ENCODE assay signal across 30 cellular contexts in the genomic region with DNA sequence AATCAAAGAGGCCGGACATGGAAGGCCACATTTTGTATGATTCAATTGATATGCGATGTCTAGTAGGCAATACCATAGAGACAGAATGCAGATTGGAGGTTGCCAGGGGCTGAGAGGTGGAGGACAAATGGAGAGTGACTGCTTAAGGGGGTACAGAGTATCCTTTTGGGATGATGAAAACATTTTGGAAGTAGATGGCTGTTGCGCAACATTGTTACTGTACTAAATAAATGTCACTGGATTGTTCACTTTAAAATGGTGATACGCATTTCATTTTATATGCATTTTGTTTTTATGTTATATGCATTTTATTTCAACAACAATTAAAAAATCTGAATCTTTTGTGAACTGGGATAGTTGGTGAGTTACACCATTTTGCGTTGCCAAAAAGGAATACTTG.
"Had no signal": no experiment of that assay in that cellular context is flagged by ENCODE, and none has a peak within 500 bp of the region (broad histone marks: within the 10 kb centered on the region; RNA-seq: fewer than 3 reads in every experiment).

No MANE protein-coding gene starts in this region.

- ATAC-seq: activated CD4-positive, alpha-beta T cell treated with anti-CD3 and anti-CD28 coated beads for 36 hours; activated CD8-positive, alpha-beta memory T cell treated with anti-CD3 and anti-CD28 coated beads, Interleukin-2, amount 10 ng/mL, durations not matched to agents 7 days and 5 days; activated CD8-positive, alpha-beta T cell treated with anti-CD3 and anti-CD28 coated beads, Interleukin-2, amount 10 ng/mL, durations not matched to agents 7 days and 5 days; activated naive CD8-positive, alpha-beta T cell treated with anti-CD3 and anti-CD28 coated beads, Interleukin-2, amount 50 U/mL, for 24 hours had no signal

- DNase-seq: activated B cell treated with CpG ODN at 0.5 μM for 24 hours; activated CD4-positive, alpha-beta memory T cell treated with anti-CD3 and anti-CD28 coated beads, Interleukin-2, amount 10 ng/mL, durations not matched to agents 7 days and 5 days; activated CD4-positive, alpha-beta T cell treated with anti-CD3 and anti-CD28 coated beads for 1 hour; activated CD4-positive, alpha-beta T cell treated with anti-CD3 and anti-CD28 coated beads for 36 hours; activated CD4-positive, alpha-beta T cell treated with anti-CD3 and anti-CD28 coated beads for 48 hours; activated CD4-positive, alpha-beta T cell treated with anti-CD3 and anti-CD28 coated beads, Interleukin-2, amount 10 ng/mL, durations not matched to agents 7 days and 5 days; activated CD4-positive, alpha-beta T cell treated with anti-CD3 and anti-CD28 coated beads, Interleukin-2, amount 50 U/mL, for 48 hours; activated CD8-positive, alpha-beta memory T cell treated with anti-CD3 and anti-CD28 coated beads for 24 hours; activated CD8-positive, alpha-beta memory T cell treated with anti-CD3 and anti-CD28 coated beads, Interleukin-2, amount 10 ng/mL, durations not matched to agents 7 days and 5 days; activated CD8-positive, alpha-beta memory T cell treated with anti-CD3 and anti-CD28 coated beads, Interleukin-2, amount 50 U/mL, for 48 hours; activated CD8-positive, alpha-beta T cell treated with anti-CD3 and anti-CD28 coated beads, Interleukin-2, amount 10 ng/mL, durations not matched to agents 7 days and 5 days; activated effector memory CD4-positive, alpha-beta T cell treated with Interleukin-2 at 50 U/mL for 16 hours; activated gamma-delta T cell; activated naive CD4-positive, alpha-beta T cell treated with anti-CD3 and anti-CD28 coated beads, Interleukin-2, amount 10 ng/mL, durations not matched to agents 7 days and 5 days; activated naive CD4-positive, alpha-beta T cell treated with Interleukin-2 at 50 U/mL for 16 hours; activated naive CD8-positive, alpha-beta T cell treated with anti-CD3 and anti-CD28 coated beads, Interleukin-2, amount 10 ng/mL, durations not matched to agents 7 days and 5 days; activated naive CD8-positive, alpha-beta T cell treated with anti-CD3 and anti-CD28 coated beads, Interleukin-2, amount 50 U/mL, for 24 hours; activated T-cell treated with anti-CD3 and anti-CD28 coated beads, Interleukin-2, amount 50 U/mL, for 24 hours; activated T-cell treated with anti-CD3 and anti-CD28 coated beads, Interleukin-2, amount 50 U/mL, for 48 hours; amygdala; anterior cingulate cortex; central memory CD4-positive, alpha-beta T cell; T-helper 2 cell; T-helper 9 cell had no signal

- H3K36me3 ChIP-seq: ascending aorta, cardiac muscle cell had no signal

- H3K4me3 ChIP-seq: ascending aorta, cardiac muscle cell had no signal

- H3K27me3 ChIP-seq: ascending aorta, cardiac muscle cell had no signal

- H3K4me1 ChIP-seq: ascending aorta had no signal

- FAIRE-seq: bronchial epithelial cell, colon, TTC549 had no signal

- H3K9me3 ChIP-seq: ascending aorta had no signal

- H3K27ac ChIP-seq: ascending aorta, cardiac muscle cell, VCaP had no signal
